In genomic region chr10:107442035-107442505, GRCh38 we compare ENCODE assay signal across 9 cellular contexts.
DNase-seq lines count a peak whose midpoint lies in the region; ATAC-seq, FAIRE-seq and TF ChIP-seq lines count a peak whose summit lies in the region.
"Had no signal": no experiment of that assay in that cellular context is flagged by ENCODE, and none has a peak within 500 bp of the region (broad histone marks: within the 10 kb centered on the region; RNA-seq: fewer than 3 reads in every experiment).

No MANE protein-coding gene starts in this region.

- intact Hi-C loops in heart left ventricle (cut with DNase I): no loop called here

- peak; percentile 72 for FAIRE-seq in H54 (lab: Jason Lieb, UNC)

- H3K4me1 ChIP-seq in heart left ventricle: no peaks in the 10 kb centered on the region

- H3K27me3 ChIP-seq in kidney epithelial cell (ENCODE audit: control insufficient read depth, insufficient read depth, low read length) (no peaks in the 10 kb centered on the region), heart left ventricle (peaks cover 0 to 4% (median 0%) of the 10 kb centered on the region in 9 donors)

- no peaks in the 10 kb centered on the region for H3K9me3 ChIP-seq in heart left ventricle

- H3K36me3 ChIP-seq in kidney epithelial cell (ENCODE audit: control insufficient read depth, insufficient read depth, low read length) (no peaks in the 10 kb centered on the region), heart left ventricle (no peaks in the 10 kb centered on the region)

- H3K27ac ChIP-seq in heart left ventricle: no peak overlapping the region

- TF ChIP-seq POLR2A in H54 (IDR thresholded peaks at IDR 0.05; ENCODE audit: low read depth, low read length): no peak
- TF ChIP-seq POLR2A in heart left ventricle (IDR thresholded peaks at IDR 0.05): no peak

- no peak for TF ChIP-seq CTCF in kidney epithelial cell (IDR thresholded peaks at IDR 0.05; ENCODE audit: insufficient read depth, low read length, poor library complexity, severe bottlenecking)
- TF ChIP-seq CTCF in heart left ventricle (IDR thresholded peaks at IDR 0.05): no peak

- ATAC-seq in GM18517 (IDR thresholded peaks at IDR 0.05; ENCODE audit: unreplicated experiment) (peak; percentile 95), heart left ventricle (no peak)

- 57 to 65% (median 62%) methylated on average over 5 of the region's 5 CpGs for WGBS in heart left ventricle, 4 donors

- DNase-seq in H54 (ENCODE audit: insufficient read length, low spot score) (peak; percentile 5), HS-5 (ENCODE audit: low read depth) (peak; percentile 19), kidney epithelial cell (ENCODE audit: low read depth) (peak; percentile 70), heart left ventricle (no peak), DMS153 treated with DMSO at 0.1 percent for 48 hours (lab: John Stamatoyannopoulos, UW; ENCODE audit: unreplicated experiment) (no peak)
- no peak for DNase-seq in activated naive CD4-positive, alpha-beta T cell treated with anti-CD3 and anti-CD28 coated beads, Interleukin-2, amount 50 U/mL, for 16 hours
- DNase-seq in activated T-cell treated with anti-CD3 and anti-CD28 coated beads, Interleukin-2, amount 50 U/mL, for 48 hours: no peak
- DNase-seq: immature natural killer cell had no signal

- H3K4me3 ChIP-seq in kidney epithelial cell (ENCODE audit: low read depth, low read length): no peak overlapping the region
- no peak overlapping the region for H3K4me3 ChIP-seq in heart left ventricle

Comparison
In these comparisons a context has a peak if more than half of its experiments do, and no peak if none do; other contexts are left out.
1. DNase-seq: peak in H54 (single experiment), HS-5 (single experiment) and kidney epithelial cell (single experiment); none in heart left ventricle (0 of 5), DMS153 treated with DMSO at 0.1 percent for 48 hours (single experiment), activated naive CD4-positive, alpha-beta T cell treated with anti-CD3 and anti-CD28 coated beads, Interleukin-2, amount 50 U/mL, for 16 hours (single experiment) and activated T-cell treated with anti-CD3 and anti-CD28 coated beads, Interleukin-2, amount 50 U/mL, for 48 hours (0 of 2).